20 cellular contexts compared by ENCODE assay signal in genomic region chr11:2759228-2760195, GRCh38. TPM values are rescaled to one million over a fixed set of nuclear protein-coding genes. Genes with fewer than 3 reads are reported as not detected.
A peak's percentile ranks its signal among the peaks of the same experiment; 100 is the strongest.
DNase-seq lines count a peak whose midpoint lies in the region; ATAC-seq and TF ChIP-seq lines count a peak whose summit lies in the region.
"Had no signal": no experiment of that assay in that cellular context is flagged by ENCODE, and none has a peak within 500 bp of the region (broad histone marks: within the 10 kb centered on the region; RNA-seq: fewer than 3 reads in every experiment).

No MANE protein-coding gene starts in this region.

- TF ChIP-seq CTCF in natural killer cell (IDR thresholded peaks at IDR 0.05), result no peak
- TF ChIP-seq CTCF in heart left ventricle (IDR thresholded peaks at IDR 0.05), result no peak
- TF ChIP-seq CTCF in BE2C (IDR thresholded peaks at IDR 0.05; ENCODE audit: low read depth, low read length), result no peak

- no peaks in the 10 kb centered on the region for H3K4me1 Mint-ChIP-seq in natural killer cell treated with Interleukin-12 subunit alpha and Interleukin-12 subunit beta and Interleukin-15 and Interleukin-18, amount 100 ng/mL, for 72 hours (ENCODE audit: low read depth in 2 of 2)
- no peaks in the 10 kb centered on the region for H3K4me1 Mint-ChIP-seq in natural killer cell
- H3K4me1 Mint-ChIP-seq: activated naive CD8-positive, alpha-beta T cell treated with anti-CD3 and anti-CD28 coated beads, Interleukin-2, amount 50 U/mL, for 24 hours had no signal

- intact Hi-C loops in natural killer cell (cut with micrococcal nuclease), result no loop called here
- intact Hi-C loops in heart left ventricle (cut with DNase I), result loop anchor here in 1 of 10 donors (10.0 kb wide), 1 partner anchor 55 kb away; no protein-coding TSS in a partner anchor
- intact Hi-C loops in posterior cingulate gyrus (cut with DNase I), result no loop called here

- DNase-seq in natural killer cell treated with Interleukin-12 subunit alpha and Interleukin-12 subunit beta and Interleukin-15 and Interleukin-18, amount 100 ng/mL, for 72 hours (ENCODE audit: low spot score), result no peak
- DNase-seq in natural killer cell, result no peak
- DNase-seq in heart left ventricle, result peak in 4 of 5 donors; percentile 6 to 56 (median 12)
- peak in 8 of 10 donors; percentile 3 to 72 (median 14) for DNase-seq in posterior cingulate gyrus
- no peak for DNase-seq in BE2C
- no peak for DNase-seq in SJCRH30
- no peak for DNase-seq in NCI-H1930 (lab: John Stamatoyannopoulos, UW)
- DNase-seq: activated CD4-positive, alpha-beta T cell treated with anti-CD3 and anti-CD28 coated beads for 1 hour; activated naive CD8-positive, alpha-beta T cell treated with anti-CD3 and anti-CD28 coated beads, Interleukin-2, amount 50 U/mL, for 24 hours; activated T-cell treated with anti-CD3 and anti-CD28 coated beads for 4 hours; caudate nucleus; GOT3; NCI-H1694; NCI-H446 treated with DMSO at 0.1 percent for 48 hours; SHP77; stimulated activated CD4-positive, alpha-beta T cell treated with anti-CD3 and anti-CD28 coated beads, Interleukin-2, amount 100 ng/mL, for 24 hours; substantia nigra; T-helper 2 cell had no signal

- H3K9me3 Mint-ChIP-seq in natural killer cell treated with Interleukin-12 subunit alpha and Interleukin-12 subunit beta and Interleukin-15 and Interleukin-18, amount 100 ng/mL, for 72 hours, result no peaks in the 10 kb centered on the region
- H3K9me3 Mint-ChIP-seq in natural killer cell, result no peaks in the 10 kb centered on the region
- H3K9me3 Mint-ChIP-seq: activated naive CD8-positive, alpha-beta T cell treated with anti-CD3 and anti-CD28 coated beads, Interleukin-2, amount 50 U/mL, for 24 hours had no signal

- H3K4me3 ChIP-seq in heart left ventricle (no peak overlapping the region), BE2C (ENCODE audit: low read depth, low read length) (no peak overlapping the region), SJCRH30 (no peak overlapping the region)

- H3K36me3 ChIP-seq in heart left ventricle, result no peaks in the 10 kb centered on the region
- no peaks in the 10 kb centered on the region for H3K36me3 ChIP-seq in BE2C
- H3K36me3 ChIP-seq in SJCRH30, result no peaks in the 10 kb centered on the region

- H3K36me3 Mint-ChIP-seq in natural killer cell treated with Interleukin-12 subunit alpha and Interleukin-12 subunit beta and Interleukin-15 and Interleukin-18, amount 100 ng/mL, for 72 hours, result no peaks in the 10 kb centered on the region
- no peaks in the 10 kb centered on the region for H3K36me3 Mint-ChIP-seq in natural killer cell

- no peak overlapping the region for H3K4me3 Mint-ChIP-seq in natural killer cell treated with Interleukin-12 subunit alpha and Interleukin-12 subunit beta and Interleukin-15 and Interleukin-18, amount 100 ng/mL, for 72 hours
- no peak overlapping the region for H3K4me3 Mint-ChIP-seq in natural killer cell
- H3K4me3 Mint-ChIP-seq: activated naive CD8-positive, alpha-beta T cell treated with anti-CD3 and anti-CD28 coated beads, Interleukin-2, amount 50 U/mL, for 24 hours had no signal

- TF ChIP-seq POLR2A in heart left ventricle (IDR thresholded peaks at IDR 0.05), result no peak

- H3K27ac ChIP-seq in heart left ventricle (no peak overlapping the region), SJCRH30 (no peak overlapping the region)

- H3K4me1 ChIP-seq in heart left ventricle (peaks cover 0 to 4% (median 0%) of the 10 kb centered on the region in 12 donors), BE2C (no peaks in the 10 kb centered on the region), SJCRH30 (no peaks in the 10 kb centered on the region)

- H3K27me3 Mint-ChIP-seq in natural killer cell treated with Interleukin-12 subunit alpha and Interleukin-12 subunit beta and Interleukin-15 and Interleukin-18, amount 100 ng/mL, for 72 hours, result peaks cover 0 to 8% of the 10 kb centered on the region in 2 donors
- no peaks in the 10 kb centered on the region for H3K27me3 Mint-ChIP-seq in natural killer cell (ENCODE audit: low read depth in 2 of 2)
- H3K27me3 Mint-ChIP-seq: activated naive CD8-positive, alpha-beta T cell treated with anti-CD3 and anti-CD28 coated beads, Interleukin-2, amount 50 U/mL, for 24 hours had no signal

- 77 to 89% (median 83%) methylated on average over 10 to 17 of the region's 17 CpGs for WGBS in heart left ventricle, 4 donors

- peaks cover 0 to 18% (median 4%) of the 10 kb centered on the region in 12 donors for H3K9me3 ChIP-seq in heart left ventricle
- no peaks in the 10 kb centered on the region for H3K9me3 ChIP-seq in BE2C
- peaks cover 4% of the 10 kb centered on the region for H3K9me3 ChIP-seq in SJCRH30 (replicated peaks)

- no peak overlapping the region for H3K27ac Mint-ChIP-seq in natural killer cell treated with Interleukin-12 subunit alpha and Interleukin-12 subunit beta and Interleukin-15 and Interleukin-18, amount 100 ng/mL, for 72 hours
- H3K27ac Mint-ChIP-seq in natural killer cell, result no peak overlapping the region
- H3K27ac Mint-ChIP-seq: activated naive CD8-positive, alpha-beta T cell treated with anti-CD3 and anti-CD28 coated beads, Interleukin-2, amount 50 U/mL, for 24 hours had no signal

- H3K27me3 ChIP-seq in heart left ventricle (no peaks in the 10 kb centered on the region), BE2C (no peaks in the 10 kb centered on the region), SJCRH30 (no peaks in the 10 kb centered on the region)

- peak; percentile 33 for ATAC-seq in natural killer cell treated with Interleukin-12 subunit alpha and Interleukin-12 subunit beta and Interleukin-15 and Interleukin-18, amount 100 ng/mL, for 72 hours
- ATAC-seq in natural killer cell, result no peak
- peak in 2 of 4 donors; percentile 43 to 47 for ATAC-seq in heart left ventricle
- no peak for ATAC-seq in GM18858 (IDR thresholded peaks at IDR 0.05; ENCODE audit: unreplicated experiment)
- ATAC-seq: activated naive CD8-positive, alpha-beta T cell treated with anti-CD3 and anti-CD28 coated beads, Interleukin-2, amount 50 U/mL, for 24 hours; left lobe of liver had no signal

RNA-seq across cellular contexts. Expression of gene KCNQ1OT1, which starts 59.7 kb away (rescaled TPM):
- total RNA-seq in natural killer cell treated with Interleukin-12 subunit alpha and Interleukin-12 subunit beta and Interleukin-15 and Interleukin-18, amount 100 ng/mL, for 72 hours, result 1 to 10 TPM in 1 of 2 donors, under 1 TPM in 1; 0.52 to 1.1 TPM
- total RNA-seq in natural killer cell, result under 1 TPM; 0.72 to 0.78 (median 0.75) TPM
- under 1 TPM; 0.28 to 0.93 (median 0.40) TPM for total RNA-seq in heart left ventricle
- under 1 TPM; 0.14 to 0.57 TPM for polyA plus RNA-seq in heart left ventricle
- 0.43 TPM for polyA plus RNA-seq in BE2C (2012; ENCODE audit: insufficient read depth, insufficient read length, low read depth)
- total RNA-seq in SJCRH30 (2014; rRNA removed; shearing (Covaris generic)), result 8.5 and 12.3 TPM in 2 replicates

Comparison
In these comparisons a context has a peak if more than half of its experiments do, and no peak if none do; other contexts are left out.
1. ATAC-seq: peak in natural killer cell treated with Interleukin-12 subunit alpha and Interleukin-12 subunit beta and Interleukin-15 and Interleukin-18, amount 100 ng/mL, for 72 hours (2 of 2); none in natural killer cell (0 of 3) and GM18858 (single experiment).
2. DNase-seq: peak in heart left ventricle (4 of 5) and posterior cingulate gyrus (8 of 10); none in natural killer cell treated with Interleukin-12 subunit alpha and Interleukin-12 subunit beta and Interleukin-15 and Interleukin-18, amount 100 ng/mL, for 72 hours (single experiment), natural killer cell (single experiment), BE2C (single experiment), SJCRH30 (0 of 2) and NCI-H1930 (0 of 2).